8 cellular contexts compared by ENCODE assay signal in genomic region chr2:233857511-233858118, GRCh38. TPM values are rescaled to one million over a fixed set of nuclear protein-coding genes. Genes with fewer than 3 reads are reported as not detected.
DNase-seq lines count a peak whose midpoint lies in the region; ATAC-seq and TF ChIP-seq lines count a peak whose summit lies in the region.

No MANE protein-coding gene starts in this region.

- intact Hi-C loops in uterus (cut with DNase I; ENCODE audit: low total_unique reads) = no loop called here

- no peak for ATAC-seq in RWPE2 (ENCODE audit: low read depth)
- no peak for ATAC-seq in memory B cell (ENCODE audit: low read depth)

- no peaks in the 10 kb centered on the region for H3K9me3 Mint-ChIP-seq in activated naive CD8-positive, alpha-beta T cell treated with anti-CD3 and anti-CD28 coated beads for 36 hours
- H3K9me3 Mint-ChIP-seq in memory B cell (no peaks in the 10 kb centered on the region), type B pancreatic cell (no peaks in the 10 kb centered on the region)

- in situ Hi-C loops in GM23248 (cut with MboI) = no loop called here

- no peak overlapping the region for H3K4me3 ChIP-seq in GM23248
- no peak overlapping the region for H3K4me3 ChIP-seq in RWPE2 (ENCODE audit: severe bottlenecking)
- H3K4me3 ChIP-seq in MG63 = no peak overlapping the region
- H3K4me3 ChIP-seq in uterus = no peak overlapping the region

- H3K36me3 ChIP-seq in GM23248 (ENCODE audit: low read depth) (no peaks in the 10 kb centered on the region), RWPE2 (ENCODE audit: low read depth) (peaks cover 11% of the 10 kb centered on the region), MG63 (peaks cover 15% of the 10 kb centered on the region), uterus (no peaks in the 10 kb centered on the region)

- TF ChIP-seq CTCF in 22Rv1 (IDR thresholded peaks at IDR 0.05) (peak; percentile 97), RWPE2 (IDR thresholded peaks at IDR 0.05; ENCODE audit: poor library complexity, severe bottlenecking) (peak; percentile 71), type B pancreatic cell (conservative IDR thresholded peaks at IDR 0.05) (peak; percentile 76), uterus (IDR thresholded peaks at IDR 0.05) (no peak)

- peaks cover 17% of the 10 kb centered on the region for H3K79me2 ChIP-seq in GM23248 (ENCODE audit: insufficient read depth)

- no peak overlapping the region for H3K4me2 ChIP-seq in GM23248 (ENCODE audit: unreplicated experiment)

- no peak overlapping the region for H3K4me3 Mint-ChIP-seq in activated naive CD8-positive, alpha-beta T cell treated with anti-CD3 and anti-CD28 coated beads for 36 hours
- H3K4me3 Mint-ChIP-seq in memory B cell = no peak overlapping the region
- peak overlapping the region; percentile 39 for H3K4me3 Mint-ChIP-seq in type B pancreatic cell

- no peaks in the 10 kb centered on the region for H3K27me3 ChIP-seq in GM23248 (replicated peaks; ENCODE audit: insufficient read depth)
- H3K27me3 ChIP-seq in RWPE2 (ENCODE audit: insufficient read depth, poor library complexity, severe bottlenecking) = no peaks in the 10 kb centered on the region
- H3K27me3 ChIP-seq in MG63 = no peaks in the 10 kb centered on the region
- H3K27me3 ChIP-seq in uterus = no peaks in the 10 kb centered on the region

- no peak overlapping the region for H3K27ac ChIP-seq in 22Rv1
- no peak overlapping the region for H3K27ac ChIP-seq in GM23248
- H3K27ac ChIP-seq in RWPE2 (ENCODE audit: poor library complexity, severe bottlenecking) = no peak overlapping the region
- H3K27ac ChIP-seq in uterus = no peak overlapping the region

- H3K27ac Mint-ChIP-seq in activated naive CD8-positive, alpha-beta T cell treated with anti-CD3 and anti-CD28 coated beads for 36 hours = no peak overlapping the region
- H3K27ac Mint-ChIP-seq in memory B cell (no peak overlapping the region), type B pancreatic cell (peak overlapping the region; percentile 40)

- no peaks in the 10 kb centered on the region for H3K9me3 ChIP-seq in GM23248 (ENCODE audit: low read depth)
- H3K9me3 ChIP-seq in RWPE2 (ENCODE audit: severe bottlenecking) = no peaks in the 10 kb centered on the region
- H3K9me3 ChIP-seq in MG63 = no peaks in the 10 kb centered on the region
- no peaks in the 10 kb centered on the region for H3K9me3 ChIP-seq in uterus

- WGBS in GM23248 (ENCODE audit: low coverage in 1 of 2, low lambda C conversion rate in 2 of 2, missing lambda C conversion rate in 2 of 2), 2 experiments = 43 to 45% methylated on average over 9 of the region's 9 CpGs

- peaks cover 15% of the 10 kb centered on the region for H3K27me3 Mint-ChIP-seq in activated naive CD8-positive, alpha-beta T cell treated with anti-CD3 and anti-CD28 coated beads for 36 hours
- peaks cover 4% of the 10 kb centered on the region for H3K27me3 Mint-ChIP-seq in memory B cell
- no peaks in the 10 kb centered on the region for H3K27me3 Mint-ChIP-seq in type B pancreatic cell

- H3K4me1 Mint-ChIP-seq in activated naive CD8-positive, alpha-beta T cell treated with anti-CD3 and anti-CD28 coated beads for 36 hours = peaks cover 16% of the 10 kb centered on the region
- H3K4me1 Mint-ChIP-seq in memory B cell (peaks cover 3% of the 10 kb centered on the region), type B pancreatic cell (ENCODE audit: unreplicated experiment) (peaks cover 17% of the 10 kb centered on the region)

- H3K4me1 ChIP-seq in GM23248 (ENCODE audit: insufficient read depth) (peaks cover 9% of the 10 kb centered on the region; the same call in 1 of the 2 replicates), RWPE2 (ENCODE audit: insufficient read depth, poor library complexity, severe bottlenecking) (peaks cover 5% of the 10 kb centered on the region), uterus (peaks cover 0 to 7% of the 10 kb centered on the region in 2 donors)

- no peak overlapping the region; the same call in 1 of the 2 replicates for H2AFZ ChIP-seq in GM23248

- peak; percentile 54 for DNase-seq in GM23248
- no peak for DNase-seq in RWPE2 (ENCODE audit: low spot score)
- peak; percentile 51 for DNase-seq in activated naive CD8-positive, alpha-beta T cell treated with anti-CD3 and anti-CD28 coated beads for 36 hours
- peak; percentile 31 to 45 for DNase-seq in memory B cell (ENCODE audit: low spot score in 2 of 2)
- DNase-seq in type B pancreatic cell (ENCODE audit: extremely low spot score, unreplicated experiment) = no peak
- no peak for DNase-seq in MG63
- no peak for DNase-seq in uterus

- H4K20me1 ChIP-seq in GM23248 (ENCODE audit: insufficient read depth) = no peaks in the 10 kb centered on the region

- H3F3A ChIP-seq in GM23248 (ENCODE audit: insufficient read depth) = peaks cover 5% of the 10 kb centered on the region; the same call in 1 of the 2 replicates

- H3K9ac ChIP-seq in GM23248 = no peak overlapping the region

- TF ChIP-seq POLR2A in uterus (IDR thresholded peaks at IDR 0.05) = no peak

- no peaks in the 10 kb centered on the region for H3K9me2 ChIP-seq in GM23248 (ENCODE audit: insufficient read depth)

- H3K36me3 Mint-ChIP-seq in activated naive CD8-positive, alpha-beta T cell treated with anti-CD3 and anti-CD28 coated beads for 36 hours = peaks cover 22% of the 10 kb centered on the region
- H3K36me3 Mint-ChIP-seq in memory B cell (peaks cover 2% of the 10 kb centered on the region), type B pancreatic cell (peaks cover 6% of the 10 kb centered on the region)

RNA-seq across cellular contexts. Expression of gene HJURP, which starts 3.3 kb away (rescaled TPM):
- 10.9 and 13.2 TPM in 2 replicates for total RNA-seq in GM23248 (2014; rRNA removed; shearing (Covaris generic))
- 13.5 and 13.9 TPM in 2 replicates for polyA plus RNA-seq in GM23248 (2016; fragmentation: Nextera tagmentation; extraction: Ambion mirVana)
- total RNA-seq in activated naive CD8-positive, alpha-beta T cell treated with anti-CD3 and anti-CD28 coated beads for 36 hours = 10 to 100 TPM; 68.4 to 78.1 TPM
- total RNA-seq in type B pancreatic cell (ENCODE audit: low replicate concordance) (16.7 and 42.1 TPM in 2 replicates), uterus (10 to 100 TPM in 1 of 4 donors, not detected in 3; 13.0 TPM)
- total RNA-seq in MG63 (2014; rRNA removed; shearing (Covaris generic); ENCODE audit: low replicate concordance) = 59.1 and 67.1 TPM in 2 replicates

RNA-seq across cellular contexts. Expression of gene TRPM8, which starts 59.6 kb away (rescaled TPM):
- not detected in 2 replicates for total RNA-seq in GM23248 (2014; rRNA removed; shearing (Covaris generic))
- not detected in 2 replicates for polyA plus RNA-seq in GM23248 (2016; fragmentation: Nextera tagmentation; extraction: Ambion mirVana)
- total RNA-seq in activated naive CD8-positive, alpha-beta T cell treated with anti-CD3 and anti-CD28 coated beads for 36 hours = not detected
- total RNA-seq in type B pancreatic cell (ENCODE audit: low replicate concordance) = 0.60 and 0.62 TPM in 2 replicates
- not detected in 2 replicates for total RNA-seq in MG63 (2014; rRNA removed; shearing (Covaris generic); ENCODE audit: low replicate concordance)
- under 1 TPM in 1 of 4 donors, not detected in 3; 0.35 TPM for total RNA-seq in uterus

Comparison
In these comparisons a context has a peak if more than half of its experiments do, and no peak if none do; other contexts are left out.
1. CTCF ChIP-seq: peak in 22Rv1 (single experiment), RWPE2 (single experiment) and type B pancreatic cell (single experiment); none in uterus (0 of 4).
2. DNase-seq: peak in GM23248 (single experiment), activated naive CD8-positive, alpha-beta T cell treated with anti-CD3 and anti-CD28 coated beads for 36 hours (single experiment) and memory B cell (2 of 2); none in RWPE2 (single experiment), type B pancreatic cell (single experiment), MG63 (single experiment) and uterus (0 of 2).